In genomic region chr16:67944690-67945391, GRCh38 we compare ENCODE assay signal across 14 cellular contexts. TPM values are rescaled to one million over a fixed set of nuclear protein-coding genes. Genes with fewer than 3 reads are reported as not detected.
DNase-seq lines count a peak whose midpoint lies in the region; ATAC-seq and TF ChIP-seq lines count a peak whose summit lies in the region.
"Had no signal": no experiment of that assay in that cellular context is flagged by ENCODE, and none has a peak within 500 bp of the region (broad histone marks: within the 10 kb centered on the region; RNA-seq: fewer than 3 reads in every experiment).

No MANE protein-coding gene starts in this region.

- no peak for TF ChIP-seq POLR2A in right lobe of liver (IDR thresholded peaks at IDR 0.05)
- TF ChIP-seq POLR2A in suprapubic skin (IDR thresholded peaks at IDR 0.05) = no peak

- H3K27ac Mint-ChIP-seq in activated CD4-positive, alpha-beta memory T cell treated with anti-CD3 and anti-CD28 coated beads for 36 hours = no peak overlapping the region
- H3K27ac Mint-ChIP-seq: activated naive CD4-positive, alpha-beta T cell treated with anti-CD3 and anti-CD28 coated beads for 36 hours; immature natural killer cell; natural killer cell treated with Interleukin-12 subunit alpha and Interleukin-12 subunit beta and Interleukin-15 and Interleukin-18, amount 100 ng/mL, for 72 hours had no signal

- H3K27me3 Mint-ChIP-seq in activated CD4-positive, alpha-beta memory T cell treated with anti-CD3 and anti-CD28 coated beads for 36 hours = no peaks in the 10 kb centered on the region
- H3K27me3 Mint-ChIP-seq: natural killer cell treated with Interleukin-12 subunit alpha and Interleukin-12 subunit beta and Interleukin-15 and Interleukin-18, amount 100 ng/mL, for 72 hours had no signal

- H3K4me1 Mint-ChIP-seq in activated CD4-positive, alpha-beta memory T cell treated with anti-CD3 and anti-CD28 coated beads for 36 hours (ENCODE audit: low read depth) = peaks cover 15% of the 10 kb centered on the region

- H3K4me3 Mint-ChIP-seq in activated CD4-positive, alpha-beta memory T cell treated with anti-CD3 and anti-CD28 coated beads for 36 hours = no peak overlapping the region
- H3K4me3 Mint-ChIP-seq: activated naive CD4-positive, alpha-beta T cell treated with anti-CD3 and anti-CD28 coated beads for 36 hours; immature natural killer cell; natural killer cell treated with Interleukin-12 subunit alpha and Interleukin-12 subunit beta and Interleukin-15 and Interleukin-18, amount 100 ng/mL, for 72 hours had no signal

- CTCF ChIA-PET in activated CD4-positive, alpha-beta memory T cell treated with anti-CD3 and anti-CD28 coated beads for 36 hours (lab: Charles Lee) = interaction anchor here (1.0 kb wide), 1 partner anchor 62 kb away, joined by 3 read pairs; no protein-coding TSS in a partner anchor

- peaks cover 1% of the 10 kb centered on the region for H3K36me3 Mint-ChIP-seq in activated CD4-positive, alpha-beta memory T cell treated with anti-CD3 and anti-CD28 coated beads for 36 hours
- H3K36me3 Mint-ChIP-seq: immature natural killer cell; natural killer cell treated with Interleukin-12 subunit alpha and Interleukin-12 subunit beta and Interleukin-15 and Interleukin-18, amount 100 ng/mL, for 72 hours had no signal

- H3K27me3 ChIP-seq in ascending aorta = no peaks in the 10 kb centered on the region
- no peaks in the 10 kb centered on the region for H3K27me3 ChIP-seq in right lobe of liver
- no peaks in the 10 kb centered on the region for H3K27me3 ChIP-seq in suprapubic skin
- H3K27me3 ChIP-seq: BLaER1 treated with 17β-estradiol and CSF1 and Interleukin-3, amounts not matched to agents 10 nM and 100 nM had no signal

- intact Hi-C loops in ascending aorta (cut with DNase I) = loop anchor here (5.0 to 10.0 kb wide), 2 partner anchors 128 to 1020 kb away; partner anchors contain the start of gene RRAD
- intact Hi-C loops in right lobe of liver (cut with DNase I) = no loop called here
- intact Hi-C loops in activated CD4-positive, alpha-beta memory T cell treated with anti-CD3 and anti-CD28 coated beads for 36 hours (cut with micrococcal nuclease) = no loop called here

- DNase-seq in ascending aorta (ENCODE audit: low spot score in 2 of 2) (no peak), right lobe of liver (peak in 1 of 3 donors; percentile 25), suprapubic skin (ENCODE audit: low spot score in 2 of 2) (no peak), NCI-H345 treated with DMSO at 0.1 percent for 48 hours (lab: John Stamatoyannopoulos, UW; ENCODE audit: unreplicated experiment) (no peak)
- DNase-seq in activated CD4-positive, alpha-beta memory T cell treated with anti-CD3 and anti-CD28 coated beads for 36 hours = no peak
- DNase-seq: activated naive CD4-positive, alpha-beta T cell treated with anti-CD3 and anti-CD28 coated beads for 36 hours; cortex of kidney; HCEC 1CT; immature natural killer cell; NCI-H1417 treated with DMSO at 0.1 percent for 48 hours; SIG-M5 had no signal

- H3K27ac ChIP-seq in ascending aorta (peak overlapping the region; percentile 81 to 86), right lobe of liver (peak overlapping the region in 2 of 3 donors; percentile 79 to 83), suprapubic skin (peak overlapping the region; percentile 58)
- H3K27ac ChIP-seq: BLaER1 treated with 17β-estradiol and CSF1 and Interleukin-3, amounts not matched to agents 10 nM and 100 nM had no signal

- no peak for TF ChIP-seq CTCF in ascending aorta (IDR thresholded peaks at IDR 0.05)
- TF ChIP-seq CTCF in right lobe of liver (IDR thresholded peaks at IDR 0.05) = no peak
- TF ChIP-seq CTCF in suprapubic skin (IDR thresholded peaks at IDR 0.05) = no peak

- H3K4me1 ChIP-seq in ascending aorta = peaks cover 5 to 13% of the 10 kb centered on the region in 2 donors
- peaks cover 0 to 34% (median 14%) of the 10 kb centered on the region in 4 donors for H3K4me1 ChIP-seq in right lobe of liver
- H3K4me1 ChIP-seq in suprapubic skin = peaks cover 40% of the 10 kb centered on the region

- POLR2A ChIA-PET in activated CD4-positive, alpha-beta memory T cell treated with anti-CD3 and anti-CD28 coated beads for 36 hours (lab: Charles Lee) = no interaction called here

- no peaks in the 10 kb centered on the region for H3K9me3 Mint-ChIP-seq in activated CD4-positive, alpha-beta memory T cell treated with anti-CD3 and anti-CD28 coated beads for 36 hours
- H3K9me3 Mint-ChIP-seq: activated naive CD4-positive, alpha-beta T cell treated with anti-CD3 and anti-CD28 coated beads for 36 hours; immature natural killer cell; natural killer cell treated with Interleukin-12 subunit alpha and Interleukin-12 subunit beta and Interleukin-15 and Interleukin-18, amount 100 ng/mL, for 72 hours had no signal

- no peaks in the 10 kb centered on the region for H3K9me3 ChIP-seq in ascending aorta
- H3K9me3 ChIP-seq in right lobe of liver = no peaks in the 10 kb centered on the region
- no peaks in the 10 kb centered on the region for H3K9me3 ChIP-seq in suprapubic skin
- H3K9me3 ChIP-seq: BLaER1 treated with 17β-estradiol and CSF1 and Interleukin-3, amounts not matched to agents 10 nM and 100 nM had no signal

- WGBS in right lobe of liver (ENCODE audit: insufficient coverage, low coverage, low lambda C conversion rate, missing lambda C conversion rate) = no CpG with 5 or more reads among the region's 24 CpGs
- WGBS in suprapubic skin = 87% methylated on average over 16 of the region's 24 CpGs

- H3K4me3 ChIP-seq in ascending aorta (no peak overlapping the region), right lobe of liver (no peak overlapping the region), suprapubic skin (no peak overlapping the region)
- H3K4me3 ChIP-seq: BLaER1 treated with 17β-estradiol and CSF1 and Interleukin-3, amounts not matched to agents 10 nM and 100 nM had no signal

- ATAC-seq in right lobe of liver (no peak), HG02884 (IDR thresholded peaks at IDR 0.05; ENCODE audit: unreplicated experiment) (no peak)
- ATAC-seq: natural killer cell treated with Interleukin-12 subunit alpha and Interleukin-12 subunit beta and Interleukin-15 and Interleukin-18, amount 100 ng/mL, for 72 hours had no signal

- H3K36me3 ChIP-seq in ascending aorta (peaks cover 66 to 82% of the 10 kb centered on the region in 2 donors), right lobe of liver (peaks cover 0 to 29% (median 8%) of the 10 kb centered on the region in 4 donors), suprapubic skin (peaks cover 84% of the 10 kb centered on the region)

- TF ChIP-seq EP300 in suprapubic skin (IDR thresholded peaks at IDR 0.05) = no peak

RNA-seq across cellular contexts. Expression of gene LCAT, which starts 0.9 kb away (rescaled TPM):
- total RNA-seq in ascending aorta (6.6 TPM), right lobe of liver (100 to 1,000 TPM in 4 of 6 experiments, 10 to 100 TPM in 2; 29.4 to 207 (median 137) TPM), suprapubic skin (10 to 100 TPM; 10.6 to 61.4 (median 22.6) TPM)
- 10 to 100 TPM; 10.1 to 10.7 TPM for total RNA-seq in activated CD4-positive, alpha-beta memory T cell treated with anti-CD3 and anti-CD28 coated beads for 36 hours

RNA-seq across cellular contexts. Expression of gene PSMB10, which starts 8.2 kb away (rescaled TPM):
- 13.9 TPM for total RNA-seq in ascending aorta
- 10 to 100 TPM; 19.0 to 39.6 (median 22.7) TPM for total RNA-seq in right lobe of liver
- total RNA-seq in suprapubic skin = 10 to 100 TPM; 13.5 to 31.2 (median 16.3) TPM
- total RNA-seq in activated CD4-positive, alpha-beta memory T cell treated with anti-CD3 and anti-CD28 coated beads for 36 hours = 100 to 1,000 TPM; 185 to 193 TPM

RNA-seq across cellular contexts. Expression of gene CTRL, which starts 13.2 kb away (rescaled TPM):
- total RNA-seq in ascending aorta (0.43 TPM), right lobe of liver (under 1 TPM in 3 of 6 experiments, not detected in 3; 0.12 to 0.49 (median 0.44) TPM), suprapubic skin (1 to 10 TPM in 3 of 4 donors, under 1 TPM in 1; 0.55 to 2.7 (median 1.8) TPM)
- total RNA-seq in activated CD4-positive, alpha-beta memory T cell treated with anti-CD3 and anti-CD28 coated beads for 36 hours = 1 to 10 TPM; 2.9 to 3.1 TPM

RNA-seq across cellular contexts. Expression of gene SLC12A4, which starts 23.6 kb away (rescaled TPM):
- total RNA-seq in ascending aorta = 83.2 TPM
- total RNA-seq in right lobe of liver = 10 to 100 TPM; 17.2 to 40.0 (median 21.9) TPM
- total RNA-seq in suprapubic skin = 100 to 1,000 TPM in 1 of 4 donors, 10 to 100 TPM in 3; 31.2 to 165 (median 72.2) TPM
- 10 to 100 TPM; 27.1 to 29.9 TPM for total RNA-seq in activated CD4-positive, alpha-beta memory T cell treated with anti-CD3 and anti-CD28 coated beads for 36 hours

RNA-seq across cellular contexts. Expression of gene DPEP3, which starts 35.5 kb away (rescaled TPM):
- total RNA-seq in ascending aorta (not detected), right lobe of liver (under 1 TPM in 1 of 6 experiments, not detected in 5; 0.10 TPM), suprapubic skin (not detected)
- total RNA-seq in activated CD4-positive, alpha-beta memory T cell treated with anti-CD3 and anti-CD28 coated beads for 36 hours = not detected
- total RNA-seq: natural killer cell treated with Interleukin-12 subunit alpha and Interleukin-12 subunit beta and Interleukin-15 and Interleukin-18, amount 100 ng/mL, for 72 hours had no signal

Comparison
In these comparisons a context has a peak if more than half of its experiments do, and no peak if none do; other contexts are left out.
1. RNA of gene PSMB10, which starts 8.2 kb away (total RNA-seq): 185 to 193 TPM in activated CD4-positive, alpha-beta memory T cell treated with anti-CD3 and anti-CD28 coated beads for 36 hours; 19.0 to 39.6 TPM in right lobe of liver, 13.5 to 31.2 TPM in suprapubic skin and 13.9 TPM in ascending aorta (single experiment); every median in the first group is over 4 times any median in the second.
2. Peak in every context shown above with its lines, with median percentiles within 50 percentile points of each other: H3K27ac ChIP-seq.